17 cellular contexts compared by ENCODE assay signal in the genomic region with DNA sequence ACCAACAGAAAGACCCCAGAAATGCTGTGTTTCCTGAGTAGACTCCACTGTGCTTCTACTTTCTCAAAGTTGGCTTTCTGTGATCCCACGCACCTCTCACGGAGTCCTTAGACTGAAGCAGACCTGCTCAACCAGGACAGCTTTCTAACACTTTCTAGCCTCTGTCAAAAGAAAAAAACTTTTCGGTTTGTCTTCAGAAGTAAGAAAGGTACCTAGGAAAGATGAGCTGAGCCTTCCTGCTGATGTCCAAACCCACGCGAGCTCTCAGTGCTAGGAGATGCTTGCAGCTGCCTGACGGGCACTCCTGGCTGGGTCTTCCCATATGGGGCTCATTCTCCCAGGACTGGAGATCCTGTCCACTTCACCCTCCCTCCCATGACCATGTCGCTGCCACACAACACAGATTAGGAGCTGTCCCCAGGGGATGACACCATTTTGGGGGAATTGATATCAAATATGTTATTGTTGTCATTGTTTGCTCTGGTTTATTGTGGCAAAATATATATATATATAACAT. TPM values are rescaled to one million over a fixed set of nuclear protein-coding genes. Genes with fewer than 3 reads are reported as not detected.
A peak's percentile ranks its signal among the peaks of the same experiment; 100 is the strongest.
DNase-seq lines count a peak whose midpoint lies in the region; ATAC-seq and TF ChIP-seq lines count a peak whose summit lies in the region.
"Had no signal": no experiment of that assay in that cellular context is flagged by ENCODE, and none has a peak within 500 bp of the region (broad histone marks: within the 10 kb centered on the region; RNA-seq: fewer than 3 reads in every experiment).

No MANE protein-coding gene starts in this region.

- H3K4me3 ChIP-seq in right cardiac atrium (ENCODE audit: low read length) = no peak overlapping the region
- no peak overlapping the region for H3K4me3 ChIP-seq in heart left ventricle
- H3K4me3 ChIP-seq in RWPE2 (ENCODE audit: severe bottlenecking) = no peak overlapping the region
- H3K4me3 ChIP-seq in iPS-18a (ENCODE audit: low read length) = peak overlapping the region; percentile 38
- H3K4me3 ChIP-seq: A549, BLaER1, heart right ventricle had no signal

- 52% methylated on average over 7 of the region's 7 CpGs for WGBS in right cardiac atrium
- 54 to 64% (median 60%) methylated on average over 7 of the region's 7 CpGs for WGBS in heart left ventricle, 4 donors

- DNase-seq in right cardiac atrium (no peak), heart left ventricle (no peak), RWPE2 (ENCODE audit: low spot score) (no peak), KG1 (lab: John Stamatoyannopoulos, UW) (no peak)

- TF ChIP-seq CTCF in heart left ventricle (IDR thresholded peaks at IDR 0.05) (peak in 1 of 12 donors; percentile 6), RWPE2 (IDR thresholded peaks at IDR 0.05; ENCODE audit: poor library complexity, severe bottlenecking) (peak; percentile 55)

- H3K27me3 ChIP-seq in right cardiac atrium (ENCODE audit: control insufficient read depth, insufficient read depth) (no peaks in the 10 kb centered on the region), heart left ventricle (no peaks in the 10 kb centered on the region), RWPE2 (ENCODE audit: insufficient read depth, poor library complexity, severe bottlenecking) (no peaks in the 10 kb centered on the region), iPS-18a (ENCODE audit: control insufficient read depth, insufficient read depth, low read length) (no peaks in the 10 kb centered on the region)
- H3K27me3 ChIP-seq: BLaER1 had no signal

- H3K9ac ChIP-seq in iPS-18a (ENCODE audit: low read length) = peak overlapping the region; percentile 13
- H3K9ac ChIP-seq: BLaER1 had no signal

- H3K9me3 ChIP-seq in right cardiac atrium (ENCODE audit: control insufficient read depth, low read length) (no peaks in the 10 kb centered on the region), heart left ventricle (no peaks in the 10 kb centered on the region), RWPE2 (ENCODE audit: severe bottlenecking) (no peaks in the 10 kb centered on the region), iPS-18a (ENCODE audit: control insufficient read depth, low read depth, low read length) (no peaks in the 10 kb centered on the region)
- H3K9me3 ChIP-seq: A549, BLaER1, heart right ventricle had no signal

- ATAC-seq in right cardiac atrium (no peak), heart left ventricle (no peak), RWPE2 (ENCODE audit: low read depth) (no peak), GM19351 (IDR thresholded peaks at IDR 0.05; ENCODE audit: unreplicated experiment) (no peak), HG02970 (IDR thresholded peaks at IDR 0.05; ENCODE audit: low FRiP score, unreplicated experiment) (no peak)

- H3K27ac ChIP-seq in right cardiac atrium (ENCODE audit: low read length) (peak overlapping the region; percentile 54), heart left ventricle (peak overlapping the region in 2 of 12 donors; percentile 19 to 61), RWPE2 (ENCODE audit: poor library complexity, severe bottlenecking) (no peak overlapping the region), iPS-18a (ENCODE audit: low read length) (no peak overlapping the region), temporal lobe (ENCODE audit: low read depth, low read length) (peak overlapping the region; percentile 40)
- H3K27ac ChIP-seq: A549, BLaER1, HL-60 had no signal

- peaks cover 13% of the 10 kb centered on the region for H3K4me1 ChIP-seq in right cardiac atrium (ENCODE audit: control insufficient read depth, insufficient read depth, low read length)
- peaks cover 3 to 62% (median 28%) of the 10 kb centered on the region in 12 donors for H3K4me1 ChIP-seq in heart left ventricle
- H3K4me1 ChIP-seq in RWPE2 (ENCODE audit: insufficient read depth, poor library complexity, severe bottlenecking) = no peaks in the 10 kb centered on the region
- peaks cover 12% of the 10 kb centered on the region for H3K4me1 ChIP-seq in iPS-18a (ENCODE audit: control insufficient read depth, low read depth, low read length)
- H3K4me1 ChIP-seq: A549, BLaER1 had no signal

- no peaks in the 10 kb centered on the region for H3K36me3 ChIP-seq in heart left ventricle
- no peaks in the 10 kb centered on the region for H3K36me3 ChIP-seq in RWPE2 (ENCODE audit: low read depth)
- no peaks in the 10 kb centered on the region for H3K36me3 ChIP-seq in iPS-18a (ENCODE audit: control insufficient read depth, low read depth, low read length)
- H3K36me3 ChIP-seq: BLaER1, heart right ventricle had no signal

- intact Hi-C loops in right cardiac atrium (cut with DNase I) (loop anchor here (5.0 to 10.0 kb wide), 4 partner anchors 271 to 561 kb away; a partner anchor contains a TSS), heart left ventricle (cut with DNase I) (loop anchor here in 9 of 10 donors (2.0 to 10.0 kb wide), 9 partner anchors 29 to 721 kb away; a partner anchor contains a TSS)

- no peak for TF ChIP-seq POLR2A in heart left ventricle (IDR thresholded peaks at IDR 0.05)

RNA-seq across cellular contexts. Expression of a gene that starts 49.2 kb away (rescaled TPM):
- not detected for total RNA-seq in right cardiac atrium
- polyA plus RNA-seq in right cardiac atrium = not detected
- total RNA-seq in heart left ventricle = not detected
- polyA plus RNA-seq in heart left ventricle = 1 to 10 TPM in 1 of 2 donors, not detected in 1; 1.3 TPM
- total RNA-seq in temporal lobe = 0.49 TPM
- total RNA-seq: activated T-helper 1 cell treated with anti-CD3 and anti-CD28 coated beads, Interleukin-12 subunit alpha, Interleukin-12 subunit beta, Interleukin-2, Interleukin-4 antibody, amounts not matched to agents 30 ng/mL and 10 ng/mL and 1 ng/mL, durations not matched to agents 14 hours and 24 hours and 36 hours; Calu3; Daoy; heart right ventricle; liver had no signal
- polyA plus RNA-seq: A549, IgD-negative memory B cell had no signal

Comparison
In these comparisons a context has a peak if more than half of its experiments do, and no peak if none do; other contexts are left out.
1. H3K27ac ChIP-seq: peak in right cardiac atrium (single experiment) and temporal lobe (single experiment); none in RWPE2 (single experiment) and iPS-18a (single experiment).